ENCODE assay signal across 9 cellular contexts in the genomic region with DNA sequence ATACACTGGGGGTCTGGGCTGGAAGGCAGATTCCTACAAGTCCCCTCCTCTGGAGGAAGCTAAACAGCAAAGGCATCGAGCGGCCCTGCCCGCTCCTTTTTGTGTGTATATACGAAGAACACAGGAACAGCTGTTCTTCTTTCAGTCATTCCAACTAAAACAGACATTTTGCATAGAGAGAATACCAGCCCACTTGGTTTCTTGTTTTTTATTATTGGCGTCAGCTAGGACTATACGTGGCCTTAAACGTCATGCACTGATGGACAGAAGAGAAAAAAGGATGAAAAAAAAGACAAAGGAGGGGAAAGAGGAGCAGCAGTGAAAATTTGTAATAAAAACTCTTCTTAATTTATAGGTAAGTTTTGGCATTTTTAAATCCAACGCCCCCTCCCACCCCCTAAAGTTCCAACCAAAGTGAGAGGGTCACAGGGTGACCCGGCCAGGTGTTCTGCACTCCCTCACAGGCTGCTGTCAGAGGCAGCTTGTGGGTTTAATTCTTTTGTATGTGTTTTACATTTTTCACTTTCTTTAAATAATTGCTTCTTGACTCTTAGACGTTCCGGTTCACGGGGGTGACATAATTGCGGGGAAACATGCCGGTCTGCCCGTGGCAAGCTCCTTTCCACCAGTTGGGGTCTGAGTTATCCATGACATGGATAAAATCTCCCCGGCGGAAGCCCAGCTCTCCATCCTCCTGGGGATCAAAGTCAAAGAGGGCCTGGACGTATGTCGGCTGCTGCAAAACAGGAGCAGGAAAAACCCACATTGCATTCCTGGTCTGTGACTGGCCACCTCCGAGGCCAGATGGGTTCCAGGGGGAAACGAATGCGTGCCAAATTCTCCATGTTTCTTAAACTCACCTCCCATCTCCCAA. TPM values are rescaled to one million over a fixed set of nuclear protein-coding genes. Genes with fewer than 3 reads are reported as not detected.
DNase-seq lines count a peak whose midpoint lies in the region; ATAC-seq and TF ChIP-seq lines count a peak whose summit lies in the region.
"Had no signal": no experiment of that assay in that cellular context is flagged by ENCODE, and none has a peak within 500 bp of the region (broad histone marks: within the 10 kb centered on the region; RNA-seq: fewer than 3 reads in every experiment).

No MANE protein-coding gene starts in this region.

- TSS peak; percentile 85 for BruUV-seq in Panc1 (replicated peaks; lab: Mats Ljungman, UMichigan)

- H3K36me3 ChIP-seq in HEK293 (ENCODE audit: control insufficient read depth in 2 of 2, insufficient read depth in 1 of 2, low read length in 2 of 2) = peaks cover 22 to 46% of the 10 kb centered on the region in 2 experiments
- no peaks in the 10 kb centered on the region for H3K36me3 ChIP-seq in Panc1 (ENCODE audit: control insufficient read depth, insufficient read depth, low read length)
- peaks cover 5 to 55% (median 17%) of the 10 kb centered on the region in 4 donors for H3K36me3 ChIP-seq in sigmoid colon

- no peak for TF ChIP-seq POLR2A in sigmoid colon (IDR thresholded peaks at IDR 0.05)

- in situ Hi-C loops in Panc1 (cut with HindIII; ENCODE audit: low pct_unique_long_range_greater_than_20kb, low sequenced_read_pairs) = no loop called here

- TF ChIP-seq CTCF in HEK293 (tag by site-specific recombination; IDR thresholded peaks at IDR 0.05) (no peak), Panc1 (IDR thresholded peaks at IDR 0.05) (no peak), sigmoid colon (IDR thresholded peaks at IDR 0.05) (no peak)

- TF ChIP-seq EP300 in sigmoid colon (IDR thresholded peaks at IDR 0.05) = no peak

- CTCF ChIA-PET in HEK293 (lab: Yijun Ruan, JAX) = interaction anchor here (0.7 to 4.9 kb wide), 4 partner anchors 24 to 92 kb away, joined by 3 to 41 read pairs (median 6); no protein-coding TSS in a partner anchor
- CTCF ChIA-PET in Panc1 (lab: Charles Lee) = no interaction called here

- no peaks in the 10 kb centered on the region for H3K9me3 ChIP-seq in HEK293 (ENCODE audit: control insufficient read depth, insufficient read depth, low read depth, low read length)
- no peaks in the 10 kb centered on the region for H3K9me3 ChIP-seq in Panc1 (ENCODE audit: control insufficient read depth, insufficient read depth, low read depth, low read length)
- no peaks in the 10 kb centered on the region for H3K9me3 ChIP-seq in sigmoid colon

- H3K27ac ChIP-seq in HEK293 (ENCODE audit: extremely low read depth, low read depth, low read length) = no peak overlapping the region
- no peak overlapping the region for H3K27ac ChIP-seq in Panc1 (ENCODE audit: low read length)
- H3K27ac ChIP-seq in sigmoid colon = peak overlapping the region in 3 of 4 donors; percentile 12 to 62 (median 19)

- H3K4me3 ChIP-seq in HEK293 (ENCODE audit: low read depth, low read length) (no peak overlapping the region), Panc1 (ENCODE audit: low read depth in 2 of 2, low read length in 2 of 2) (no peak overlapping the region), sigmoid colon (no peak overlapping the region)

- H3K27me3 ChIP-seq in Panc1 (ENCODE audit: control insufficient read depth, insufficient read depth, low read length) = no peaks in the 10 kb centered on the region
- no peaks in the 10 kb centered on the region for H3K27me3 ChIP-seq in sigmoid colon

- DNase-seq in Panc1 (ENCODE audit: low read depth, low spot score) = no peak
- no peak for DNase-seq in sigmoid colon
- DNase-seq in COLO829 (ENCODE audit: low spot score) = no peak
- no peak for DNase-seq in activated effector memory CD4-positive, alpha-beta T cell treated with anti-CD3 and anti-CD28 coated beads, Interleukin-2, amount 50 U/mL, for 16 hours
- no peak for DNase-seq in LoVo (ENCODE audit: low spot score)
- DNase-seq in NCI-H2196 (lab: John Stamatoyannopoulos, UW; ENCODE audit: unreplicated experiment) = no peak
- DNase-seq: NCI-H2081 had no signal

- 83 to 90% methylated on average over 22 of the region's 22 CpGs for WGBS in sigmoid colon, 2 donors

- H3K4me1 ChIP-seq in HEK293 (ENCODE audit: control insufficient read depth, insufficient read depth, low read length) (peaks cover 5% of the 10 kb centered on the region), Panc1 (ENCODE audit: control insufficient read depth, insufficient read depth, low read length) (no peaks in the 10 kb centered on the region), sigmoid colon (peaks cover 0 to 24% (median 12%) of the 10 kb centered on the region in 4 donors)

- intact Hi-C loops in Panc1 (cut with micrococcal nuclease; ENCODE audit: unreplicated experiment) (no loop called here), sigmoid colon (cut with DNase I) (loop anchor here (5.0 kb wide), 1 partner anchor 197 kb away; the partner anchor contains the start of genes CASKIN2 and TSEN54)

- ATAC-seq in GM18520 (IDR thresholded peaks at IDR 0.05; ENCODE audit: unreplicated experiment) = peak; percentile 31
- no peak for ATAC-seq in Panc1

- POLR2A ChIA-PET in HEK293 (lab: Yijun Ruan, JAX) (interaction anchor here (1.1 to 1.8 kb wide), 2 partner anchors 31 to 73 kb away, joined by 4 to 5 read pairs; partner anchors contain the start of gene SLC25A19), Panc1 (lab: Charles Lee) (interaction anchor here (0.6 kb wide), 1 partner anchor 31 kb away, joined by 5 read pairs; the partner anchor contains the start of gene SLC25A19)

TF ChIP-seq in HEK293, 187 proteins besides CTCF, POLR2A, EP300 and RAD21:
- TF ChIP-seq ZNF610 (tag by site-specific recombination; IDR thresholded peaks at IDR 0.05; ENCODE audit: borderline replicate concordance) (no peak), ZNF530 (tag by site-specific recombination; IDR thresholded peaks at IDR 0.05; ENCODE audit: low read depth) (no peak), ZNF664 (tag by site-specific recombination; IDR thresholded peaks at IDR 0.05) (no peak), ZNF366 (tag by site-specific recombination; conservative IDR thresholded peaks at IDR 0.05) (0 out of 2 replicates have a peak, but pooled peaks have one; percentile 13), ZNF548 (tag by site-specific recombination; IDR thresholded peaks at IDR 0.05) (no peak)

RNA-seq across cellular contexts. Expression of gene SLC25A19, which starts 30.8 kb away (rescaled TPM):
- total RNA-seq in Panc1 (2021; ENCODE audit: unreplicated experiment) (29.0 TPM), sigmoid colon (10 to 100 TPM in 3 of 4 donors, 1 to 10 TPM in 1; 8.7 to 19.6 (median 14.7) TPM)
- 18.9 TPM for polyA plus RNA-seq in Panc1 (2012; ENCODE audit: insufficient read length)
- 10 to 100 TPM in 2 of 3 donors, 1 to 10 TPM in 1; 5.4 to 20.1 (median 12.0) TPM for polyA plus RNA-seq in sigmoid colon

RNA-seq across cellular contexts. Expression of gene MIF4GD, which starts 49.0 kb away (rescaled TPM):
- total RNA-seq in Panc1 (2021; ENCODE audit: unreplicated experiment) (34.4 TPM), sigmoid colon (10 to 100 TPM; 18.1 to 40.7 (median 26.2) TPM)
- polyA plus RNA-seq in Panc1 (2012; ENCODE audit: insufficient read length) = 40.5 TPM
- 10 to 100 TPM; 15.0 to 33.5 (median 19.0) TPM for polyA plus RNA-seq in sigmoid colon

RNA-seq across cellular contexts. Expression of gene MRPS7, which starts 58.4 kb away (rescaled TPM):
- total RNA-seq in Panc1 (2021; ENCODE audit: unreplicated experiment) (85.0 TPM), sigmoid colon (10 to 100 TPM; 26.6 to 51.5 (median 39.2) TPM)
- 78.8 TPM for polyA plus RNA-seq in Panc1 (2012; ENCODE audit: insufficient read length)
- polyA plus RNA-seq in sigmoid colon = 10 to 100 TPM; 73.3 to 96.4 (median 73.4) TPM

RNA-seq across cellular contexts. Expression of gene GGA3, which starts 58.6 kb away (rescaled TPM):
- 61.6 TPM for total RNA-seq in Panc1 (2021; ENCODE audit: unreplicated experiment)
- polyA plus RNA-seq in Panc1 (2012; ENCODE audit: insufficient read length) = 52.5 TPM
- 10 to 100 TPM; 16.0 to 22.1 (median 17.9) TPM for total RNA-seq in sigmoid colon
- polyA plus RNA-seq in sigmoid colon = 10 to 100 TPM; 10.2 to 35.8 (median 12.0) TPM

Comparison
In these comparisons a context has a peak if more than half of its experiments do, and no peak if none do; other contexts are left out.
1. H3K27ac ChIP-seq: peak in sigmoid colon (3 of 4); none in HEK293 (single experiment) and Panc1 (single experiment).